10 cellular contexts compared by ENCODE assay signal in the genomic region with DNA sequence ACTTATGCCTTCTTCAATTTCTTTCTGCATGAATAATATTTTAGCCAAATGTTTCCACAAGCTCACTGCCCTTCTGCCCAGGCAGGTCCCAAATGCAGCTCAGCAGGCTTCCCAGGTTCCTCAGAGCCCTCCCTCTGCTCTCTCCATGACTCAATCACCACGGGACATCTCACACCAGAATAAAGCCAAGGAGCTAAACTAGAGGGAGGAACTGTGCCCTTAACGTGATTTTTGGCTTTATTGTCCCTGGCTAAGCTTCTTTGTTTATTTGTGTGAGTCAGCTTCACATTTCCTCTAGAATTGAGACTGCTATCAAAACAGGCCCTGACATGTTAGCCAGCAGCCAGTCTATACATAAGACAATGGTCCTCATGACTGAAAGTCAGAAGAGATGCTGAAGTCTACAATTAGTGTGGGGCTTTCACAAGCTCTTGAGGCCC.
DNase-seq lines count a peak whose midpoint lies in the region; ATAC-seq and TF ChIP-seq lines count a peak whose summit lies in the region.
"Had no signal": no experiment of that assay in that cellular context is flagged by ENCODE, and none has a peak within 500 bp of the region (broad histone marks: within the 10 kb centered on the region; RNA-seq: fewer than 3 reads in every experiment).

No MANE protein-coding gene starts in this region.

- H3K27ac ChIP-seq in right lobe of liver, result no peak overlapping the region
- H3K27ac ChIP-seq: adrenal gland had no signal

- H3K4me3 Mint-ChIP-seq in activated CD4-positive, alpha-beta T cell treated with anti-CD3 and anti-CD28 coated beads, Interleukin-2, amount 10 ng/mL, durations not matched to agents 24 days and 14 days, result no peak overlapping the region

- H3K4me1 Mint-ChIP-seq in activated CD4-positive, alpha-beta T cell treated with anti-CD3 and anti-CD28 coated beads, Interleukin-2, amount 10 ng/mL, durations not matched to agents 24 days and 14 days, result no peaks in the 10 kb centered on the region

- DNase-seq in EL, result peak; percentile 57
- peak; percentile 3 for DNase-seq in RKO (ENCODE audit: low spot score)
- DNase-seq in right lobe of liver, result no peak
- no peak for DNase-seq in T-helper 2 cell
- DNase-seq in NOMO-1 treated with DMSO at 0.1 percent for 48 hours (lab: John Stamatoyannopoulos, UW; ENCODE audit: unreplicated experiment), result no peak
- no peak for DNase-seq in activated CD4-positive, alpha-beta T cell treated with anti-CD3 and anti-CD28 coated beads, Interleukin-2, amount 10 ng/mL, durations not matched to agents 24 days and 14 days
- DNase-seq in central memory CD4-positive, alpha-beta T cell, result no peak

- H3K27me3 ChIP-seq in right lobe of liver, result no peaks in the 10 kb centered on the region
- H3K27me3 ChIP-seq: adrenal gland had no signal

- no peak for TF ChIP-seq CTCF in right lobe of liver (IDR thresholded peaks at IDR 0.05)

- no peak overlapping the region for H3K4me3 ChIP-seq in right lobe of liver
- H3K4me3 ChIP-seq: adrenal gland, skin epidermis had no signal

- H3K9me3 ChIP-seq in right lobe of liver, result no peaks in the 10 kb centered on the region
- H3K9me3 ChIP-seq: adrenal gland had no signal

- no peaks in the 10 kb centered on the region for H3K36me3 Mint-ChIP-seq in activated CD4-positive, alpha-beta T cell treated with anti-CD3 and anti-CD28 coated beads, Interleukin-2, amount 10 ng/mL, durations not matched to agents 24 days and 14 days (ENCODE audit: low read depth)

- no peak for TF ChIP-seq POLR2A in right lobe of liver (IDR thresholded peaks at IDR 0.05)

- intact Hi-C loops in right lobe of liver (cut with DNase I), result no loop called here
- intact Hi-C loops in activated CD4-positive, alpha-beta T cell treated with anti-CD3 and anti-CD28 coated beads, Interleukin-2, amount 10 ng/mL, durations not matched to agents 24 days and 14 days (cut with micrococcal nuclease), result no loop called here

- no peaks in the 10 kb centered on the region for H3K27me3 Mint-ChIP-seq in activated CD4-positive, alpha-beta T cell treated with anti-CD3 and anti-CD28 coated beads, Interleukin-2, amount 10 ng/mL, durations not matched to agents 24 days and 14 days

- no peaks in the 10 kb centered on the region for H3K9me3 Mint-ChIP-seq in activated CD4-positive, alpha-beta T cell treated with anti-CD3 and anti-CD28 coated beads, Interleukin-2, amount 10 ng/mL, durations not matched to agents 24 days and 14 days

- no peak overlapping the region for H3K27ac Mint-ChIP-seq in activated CD4-positive, alpha-beta T cell treated with anti-CD3 and anti-CD28 coated beads, Interleukin-2, amount 10 ng/mL, durations not matched to agents 24 days and 14 days

- no peaks in the 10 kb centered on the region for H3K36me3 ChIP-seq in right lobe of liver
- H3K36me3 ChIP-seq: adrenal gland had no signal

- peak; percentile 50 for ATAC-seq in HG02759 (IDR thresholded peaks at IDR 0.05; ENCODE audit: unreplicated experiment)
- peak; percentile 26 to 76 (median 46) for ATAC-seq in right lobe of liver

- WGBS in right lobe of liver (ENCODE audit: insufficient coverage, low coverage, low lambda C conversion rate, missing lambda C conversion rate), result 22% methylated on average over 2 of the region's 2 CpGs

- H3K4me1 ChIP-seq in right lobe of liver, result peaks cover 0 to 12% (median 0%) of the 10 kb centered on the region in 4 donors
- H3K4me1 ChIP-seq: adrenal gland had no signal

Comparison
In these comparisons a context has a peak if more than half of its experiments do, and no peak if none do; other contexts are left out.
1. DNase-seq: peak in EL (single experiment) and RKO (single experiment); none in right lobe of liver (0 of 3), T-helper 2 cell (0 of 5), NOMO-1 treated with DMSO at 0.1 percent for 48 hours (single experiment), activated CD4-positive, alpha-beta T cell treated with anti-CD3 and anti-CD28 coated beads, Interleukin-2, amount 10 ng/mL, durations not matched to agents 24 days and 14 days (single experiment) and central memory CD4-positive, alpha-beta T cell (single experiment).